ENCODE assay signal across 19 cellular contexts in the genomic region with DNA sequence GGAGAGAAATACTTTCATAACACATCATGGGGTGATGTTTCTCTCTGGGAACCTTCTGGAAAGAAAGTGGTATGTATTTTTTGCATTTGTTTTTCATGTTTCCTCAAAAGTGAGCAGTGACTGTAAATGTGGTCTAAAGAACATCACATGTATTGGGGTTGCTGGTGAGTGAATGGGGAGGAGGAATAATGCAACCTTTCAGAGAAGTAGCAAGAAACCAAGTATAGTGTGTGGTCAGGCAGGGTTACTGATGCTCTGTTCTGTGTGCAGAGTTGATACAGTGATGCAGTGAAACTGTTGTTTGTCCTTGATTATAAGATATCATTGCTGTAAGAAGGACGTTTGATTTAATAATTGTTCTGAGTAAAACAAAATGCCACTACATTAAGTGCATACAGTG. TPM values are rescaled to one million over a fixed set of nuclear protein-coding genes. Genes with fewer than 3 reads are reported as not detected.
A peak's percentile ranks its signal among the peaks of the same experiment; 100 is the strongest.
DNase-seq lines count a peak whose midpoint lies in the region; ATAC-seq, FAIRE-seq and TF ChIP-seq lines count a peak whose summit lies in the region.
"Had no signal": no experiment of that assay in that cellular context is flagged by ENCODE, and none has a peak within 500 bp of the region (broad histone marks: within the 10 kb centered on the region; RNA-seq: fewer than 3 reads in every experiment).

No MANE protein-coding gene starts in this region.

- no peaks in the 10 kb centered on the region for H3K9me3 Mint-ChIP-seq in activated naive CD8-positive, alpha-beta T cell (ENCODE audit: low read depth)
- no peaks in the 10 kb centered on the region for H3K9me3 Mint-ChIP-seq in activated naive CD8-positive, alpha-beta T cell treated with anti-CD3 and anti-CD28 coated beads, Interleukin-2, amount 50 U/mL, for 24 hours
- no peaks in the 10 kb centered on the region for H3K9me3 Mint-ChIP-seq in HFFc6
- no peaks in the 10 kb centered on the region for H3K9me3 Mint-ChIP-seq in activated T-helper 2 cell treated with anti-CD3 and anti-CD28 coated beads, Interferon-gamma antibody, Interleukin-2, Interleukin-4, amounts not matched to agents 10 μg/mL and 5 μg/mL and 100 μg/mL, durations not matched to agents 14 hours and 24 hours and 36 hours
- no peaks in the 10 kb centered on the region for H3K9me3 Mint-ChIP-seq in stimulated activated effector memory CD8-positive, alpha-beta T cell treated with anti-CD3 and anti-CD28 coated beads, Interleukin-12 subunit alpha, Interleukin-12 subunit beta, amount 100 ng/mL, for 72 hours
- H3K9me3 Mint-ChIP-seq: CD4-positive, CD25-positive, alpha-beta regulatory T cell had no signal

- no peak for ATAC-seq in activated naive CD8-positive, alpha-beta T cell treated with anti-CD3 and anti-CD28 coated beads, Interleukin-2, amount 50 U/mL, for 24 hours
- no peak for ATAC-seq in stimulated activated effector memory CD8-positive, alpha-beta T cell treated with anti-CD3 and anti-CD28 coated beads, Interleukin-12 subunit alpha, Interleukin-12 subunit beta, amount 100 ng/mL, for 72 hours
- ATAC-seq: Panc1, Right ventricle myocardium inferior had no signal

- H3K27me3 Mint-ChIP-seq in activated naive CD8-positive, alpha-beta T cell = no peaks in the 10 kb centered on the region
- H3K27me3 Mint-ChIP-seq in activated naive CD8-positive, alpha-beta T cell treated with anti-CD3 and anti-CD28 coated beads, Interleukin-2, amount 50 U/mL, for 24 hours = no peaks in the 10 kb centered on the region
- H3K27me3 Mint-ChIP-seq in HFFc6 (ENCODE audit: insufficient read depth) = no peaks in the 10 kb centered on the region
- no peaks in the 10 kb centered on the region for H3K27me3 Mint-ChIP-seq in activated T-helper 2 cell treated with anti-CD3 and anti-CD28 coated beads, Interferon-gamma antibody, Interleukin-2, Interleukin-4, amounts not matched to agents 10 μg/mL and 5 μg/mL and 100 μg/mL, durations not matched to agents 14 hours and 24 hours and 36 hours (ENCODE audit: low read depth)
- H3K27me3 Mint-ChIP-seq: CD4-positive, CD25-positive, alpha-beta regulatory T cell had no signal

- intact Hi-C loops in activated T-helper 2 cell treated with anti-CD3 and anti-CD28 coated beads, Interferon-gamma antibody, Interleukin-2, Interleukin-4, amounts not matched to agents 10 μg/mL and 5 μg/mL and 100 μg/mL, durations not matched to agents 14 hours and 24 hours and 36 hours (cut with micrococcal nuclease) = no loop called here

- no peak for TF ChIP-seq POLR2A in H54 (IDR thresholded peaks at IDR 0.05; ENCODE audit: low read depth, low read length)

- no peak for FAIRE-seq in H54 (lab: Jason Lieb, UNC)

- H3K4me3 Mint-ChIP-seq in activated naive CD8-positive, alpha-beta T cell = no peak overlapping the region
- no peak overlapping the region for H3K4me3 Mint-ChIP-seq in activated naive CD8-positive, alpha-beta T cell treated with anti-CD3 and anti-CD28 coated beads, Interleukin-2, amount 50 U/mL, for 24 hours
- no peak overlapping the region for H3K4me3 Mint-ChIP-seq in HFFc6
- H3K4me3 Mint-ChIP-seq in activated T-helper 2 cell treated with anti-CD3 and anti-CD28 coated beads, Interferon-gamma antibody, Interleukin-2, Interleukin-4, amounts not matched to agents 10 μg/mL and 5 μg/mL and 100 μg/mL, durations not matched to agents 14 hours and 24 hours and 36 hours (ENCODE audit: low read depth) = no peak overlapping the region
- no peak overlapping the region for H3K4me3 Mint-ChIP-seq in stimulated activated effector memory CD8-positive, alpha-beta T cell treated with anti-CD3 and anti-CD28 coated beads, Interleukin-12 subunit alpha, Interleukin-12 subunit beta, amount 100 ng/mL, for 72 hours
- H3K4me3 Mint-ChIP-seq: CD4-positive, CD25-positive, alpha-beta regulatory T cell had no signal

- H3K36me3 Mint-ChIP-seq in activated naive CD8-positive, alpha-beta T cell = peaks cover 19% of the 10 kb centered on the region
- H3K36me3 Mint-ChIP-seq in activated naive CD8-positive, alpha-beta T cell treated with anti-CD3 and anti-CD28 coated beads, Interleukin-2, amount 50 U/mL, for 24 hours (ENCODE audit: low read depth) = peaks cover 51% of the 10 kb centered on the region
- peaks cover 39% of the 10 kb centered on the region for H3K36me3 Mint-ChIP-seq in HFFc6 (ENCODE audit: low read depth)
- peaks cover 75% of the 10 kb centered on the region for H3K36me3 Mint-ChIP-seq in activated T-helper 2 cell treated with anti-CD3 and anti-CD28 coated beads, Interferon-gamma antibody, Interleukin-2, Interleukin-4, amounts not matched to agents 10 μg/mL and 5 μg/mL and 100 μg/mL, durations not matched to agents 14 hours and 24 hours and 36 hours (ENCODE audit: low read depth)
- peaks cover 60% of the 10 kb centered on the region for H3K36me3 Mint-ChIP-seq in stimulated activated effector memory CD8-positive, alpha-beta T cell treated with anti-CD3 and anti-CD28 coated beads, Interleukin-12 subunit alpha, Interleukin-12 subunit beta, amount 100 ng/mL, for 72 hours

- no peak for TF ChIP-seq CTCF in HFFc6 (IDR thresholded peaks at IDR 0.05)

- H3K4me1 Mint-ChIP-seq in activated naive CD8-positive, alpha-beta T cell (ENCODE audit: low read depth) = peaks cover 40% of the 10 kb centered on the region
- peaks cover 26% of the 10 kb centered on the region for H3K4me1 Mint-ChIP-seq in activated naive CD8-positive, alpha-beta T cell treated with anti-CD3 and anti-CD28 coated beads, Interleukin-2, amount 50 U/mL, for 24 hours
- 0 out of 2 replicates have a peak, but pooled peaks cover 5% of the 10 kb centered on the region for H3K4me1 Mint-ChIP-seq in HFFc6 (ENCODE audit: low read depth)
- peaks cover 21% of the 10 kb centered on the region for H3K4me1 Mint-ChIP-seq in activated T-helper 2 cell treated with anti-CD3 and anti-CD28 coated beads, Interferon-gamma antibody, Interleukin-2, Interleukin-4, amounts not matched to agents 10 μg/mL and 5 μg/mL and 100 μg/mL, durations not matched to agents 14 hours and 24 hours and 36 hours (ENCODE audit: low read depth)
- H3K4me1 Mint-ChIP-seq in stimulated activated effector memory CD8-positive, alpha-beta T cell treated with anti-CD3 and anti-CD28 coated beads, Interleukin-12 subunit alpha, Interleukin-12 subunit beta, amount 100 ng/mL, for 72 hours = peaks cover 19% of the 10 kb centered on the region

- H3K27ac Mint-ChIP-seq in activated naive CD8-positive, alpha-beta T cell = peak overlapping the region; percentile 22
- H3K27ac Mint-ChIP-seq in activated naive CD8-positive, alpha-beta T cell treated with anti-CD3 and anti-CD28 coated beads, Interleukin-2, amount 50 U/mL, for 24 hours = no peak overlapping the region
- H3K27ac Mint-ChIP-seq in HFFc6 = peak overlapping the region; percentile 30; the same call in 1 of the 2 replicates
- H3K27ac Mint-ChIP-seq in activated T-helper 2 cell treated with anti-CD3 and anti-CD28 coated beads, Interferon-gamma antibody, Interleukin-2, Interleukin-4, amounts not matched to agents 10 μg/mL and 5 μg/mL and 100 μg/mL, durations not matched to agents 14 hours and 24 hours and 36 hours = peak overlapping the region; percentile 48
- H3K27ac Mint-ChIP-seq in stimulated activated effector memory CD8-positive, alpha-beta T cell treated with anti-CD3 and anti-CD28 coated beads, Interleukin-12 subunit alpha, Interleukin-12 subunit beta, amount 100 ng/mL, for 72 hours = peak overlapping the region; percentile 63
- H3K27ac Mint-ChIP-seq: CD4-positive, CD25-positive, alpha-beta regulatory T cell had no signal

- no peak for DNase-seq in activated naive CD8-positive, alpha-beta T cell treated with anti-CD3 and anti-CD28 coated beads, Interleukin-2, amount 50 U/mL, for 24 hours
- DNase-seq in HFFc6 = no peak
- DNase-seq in activated T-helper 2 cell treated with anti-CD3 and anti-CD28 coated beads, Interferon-gamma antibody, Interleukin-2, Interleukin-4, amounts not matched to agents 10 μg/mL and 5 μg/mL and 100 μg/mL, durations not matched to agents 14 hours and 24 hours and 36 hours (ENCODE audit: low spot score) = no peak
- DNase-seq in stimulated activated effector memory CD8-positive, alpha-beta T cell treated with anti-CD3 and anti-CD28 coated beads, Interleukin-12 subunit alpha, Interleukin-12 subunit beta, amount 100 ng/mL, for 72 hours (ENCODE audit: low spot score in 2 of 2) = no peak
- no peak for DNase-seq in NCI-H748 treated with DMSO at 0.1 percent for 48 hours (lab: John Stamatoyannopoulos, UW)
- DNase-seq in H54 (ENCODE audit: insufficient read length, low spot score) = no peak
- DNase-seq: CD4-positive, CD25-positive, alpha-beta regulatory T cell; DMS79 treated with DMSO at 0.1 percent for 48 hours; GDM1; GM23248; KG1; MG63; NCI-H1105; NCI-H187; NCI-H2171 treated with DMSO at 0.1 percent for 48 hours; NCI-H82 had no signal

RNA-seq across cellular contexts. Expression of a gene that starts 24.1 kb away (rescaled TPM):
- 10 to 100 TPM; 11.5 to 15.6 (median 14.3) TPM for total RNA-seq in HFFc6 (2021; fragmentation: NEBNext Ultra II Directional; extraction: Animal tissue kit (Norgen Biotek cat#: 25700))
- total RNA-seq in activated T-helper 2 cell treated with anti-CD3 and anti-CD28 coated beads, Interferon-gamma antibody, Interleukin-2, Interleukin-4, amounts not matched to agents 10 μg/mL and 5 μg/mL and 100 μg/mL, durations not matched to agents 14 hours and 24 hours and 36 hours = 28.1 and 28.9 TPM in 2 replicates
